ENCODE assay signal across 9 cellular contexts in genomic region chr6:143992285-143992684, GRCh38.
"Had no signal": no experiment of that assay in that cellular context is flagged by ENCODE, and none has a peak within 500 bp of the region (broad histone marks: within the 10 kb centered on the region; RNA-seq: fewer than 3 reads in every experiment).

No MANE protein-coding gene starts in this region.

- ATAC-seq: GM23338, HepG2 had no signal

- H2AFZ ChIP-seq: GM23338 had no signal

- H3K4me1 Mint-ChIP-seq: GM23338, H9, IgD-negative memory B cell had no signal

- H3K36me3 Mint-ChIP-seq: IgD-negative memory B cell had no signal

- H3K4me3 ChIP-seq: GM23338 had no signal

- H3K27ac ChIP-seq: HL-60 had no signal

- H3K4me3 Mint-ChIP-seq: GM23338, H9, HFFc6, IgD-negative memory B cell had no signal

- DNase-seq: H9, HCEC 1CT, HFFc6 had no signal

- H3K4me2 ChIP-seq: GM23338 had no signal

- FAIRE-seq: H1, H54, HepG2 had no signal

- H3K27ac Mint-ChIP-seq: GM23338, H9, HFFc6, IgD-negative memory B cell had no signal
